ENCODE assay signal across 9 cellular contexts in genomic region chr16:38941-39892, GRCh38. TPM values are rescaled to one million over a fixed set of nuclear protein-coding genes. Genes with fewer than 3 reads are reported as not detected.
A peak's percentile ranks its signal among the peaks of the same experiment; 100 is the strongest.
DNase-seq lines count a peak whose midpoint lies in the region; ATAC-seq and TF ChIP-seq lines count a peak whose summit lies in the region.
"Had no signal": no experiment of that assay in that cellular context is flagged by ENCODE, and none has a peak within 500 bp of the region (broad histone marks: within the 10 kb centered on the region; RNA-seq: fewer than 3 reads in every experiment).

No MANE protein-coding gene starts in this region.

- CTCF ChIA-PET in PC-3 (lab: Charles Lee) = no interaction called here

- H3K27me3 ChIP-seq in PC-3 (ENCODE audit: low read length) = no peaks in the 10 kb centered on the region
- H3K27me3 ChIP-seq: foreskin keratinocyte had no signal

- intact Hi-C loops in PC-3 (cut with micrococcal nuclease) = no loop called here

- H3K27ac ChIP-seq in PC-3 (ENCODE audit: low read length) = 0 out of 2 replicates have a peak overlapping the region, but pooled peaks have one; percentile 30
- H3K27ac ChIP-seq: foreskin keratinocyte had no signal

- H3K4me1 Mint-ChIP-seq in activated naive CD8-positive, alpha-beta T cell treated with anti-CD3 and anti-CD28 coated beads, Interleukin-2, amount 10 ng/mL, durations not matched to agents 7 days and 5 days = peaks cover 43% of the 10 kb centered on the region

- H3K36me3 Mint-ChIP-seq in activated naive CD8-positive, alpha-beta T cell treated with anti-CD3 and anti-CD28 coated beads, Interleukin-2, amount 10 ng/mL, durations not matched to agents 7 days and 5 days = peaks cover 26% of the 10 kb centered on the region

- BruUV-seq in PC-3 (replicated peaks; lab: Mats Ljungman, UMichigan) = no TSS peak

- peaks cover 5% of the 10 kb centered on the region; the same call in 1 of the 2 replicates for H3K4me1 ChIP-seq in PC-3 (ENCODE audit: insufficient read depth, low read length)
- H3K4me1 ChIP-seq: foreskin keratinocyte had no signal

- H3K4me3 Mint-ChIP-seq in activated naive CD8-positive, alpha-beta T cell treated with anti-CD3 and anti-CD28 coated beads, Interleukin-2, amount 10 ng/mL, durations not matched to agents 7 days and 5 days = peak overlapping the region; percentile 42

- H3K9me3 ChIP-seq in PC-3 (ENCODE audit: low read length) = no peaks in the 10 kb centered on the region

- no peaks in the 10 kb centered on the region for H4K20me1 ChIP-seq in PC-3 (ENCODE audit: low read length)

- no peak overlapping the region for H2AFZ ChIP-seq in PC-3 (ENCODE audit: low read length)

- H3K9ac ChIP-seq in PC-3 (ENCODE audit: low read length) = no peak overlapping the region

- H3F3A ChIP-seq in PC-3 (ENCODE audit: low read length, unreplicated experiment) = no peaks in the 10 kb centered on the region

- no peak for TF ChIP-seq CTCF in PC-3 (conservative IDR thresholded peaks at IDR 0.05; ENCODE audit: low read depth, low read length)

- POLR2A ChIA-PET in PC-3 (lab: Charles Lee; ENCODE audit: unreplicated experiment) = no interaction called here
- POLR2A ChIA-PET in activated naive CD8-positive, alpha-beta T cell treated with anti-CD3 and anti-CD28 coated beads, Interleukin-2, amount 10 ng/mL, durations not matched to agents 7 days and 5 days (lab: Charles Lee) = interaction anchor here (1.0 to 2.4 kb wide), 2 partner anchors 14 to 38 kb away, joined by 3 to 27 read pairs; partner anchors contain the start of genes POLR3K and SNRNP25

- H3K9me2 ChIP-seq in PC-3 (replicated peaks; ENCODE audit: low read length) = no peaks in the 10 kb centered on the region

- no peaks in the 10 kb centered on the region for H3K79me2 ChIP-seq in PC-3 (ENCODE audit: low read length)

- H3K4me2 ChIP-seq in PC-3 (ENCODE audit: low read length) = no peak overlapping the region

- peak; percentile 34 for DNase-seq in PC-3
- peak; percentile 63 for DNase-seq in activated naive CD8-positive, alpha-beta T cell treated with anti-CD3 and anti-CD28 coated beads, Interleukin-2, amount 10 ng/mL, durations not matched to agents 7 days and 5 days
- peak; percentile 29 for DNase-seq in stimulated activated CD8-positive, alpha-beta memory T cell treated with anti-CD3 and anti-CD28 coated beads, Interleukin-12 subunit alpha, Interleukin-12 subunit beta, amount 100 ng/mL, for 1 hour (ENCODE audit: low read depth)
- no peak for DNase-seq in iPS-NIHi7 (ENCODE audit: extremely low spot score)
- no peak for DNase-seq in NCI-H748 treated with DMSO at 0.1 percent for 48 hours (lab: John Stamatoyannopoulos, UW)

- ATAC-seq in GM18907 (IDR thresholded peaks at IDR 0.05; ENCODE audit: unreplicated experiment) (peak; percentile 66), HG02973 (IDR thresholded peaks at IDR 0.05; ENCODE audit: unreplicated experiment) (peak; percentile 58), PC-3 (peak; percentile 33), GM21528 (IDR thresholded peaks at IDR 0.05; ENCODE audit: low FRiP score, unreplicated experiment) (no peak)
- peak; percentile 97 for ATAC-seq in activated naive CD8-positive, alpha-beta T cell treated with anti-CD3 and anti-CD28 coated beads, Interleukin-2, amount 10 ng/mL, durations not matched to agents 7 days and 5 days (ENCODE audit: low read depth)
- ATAC-seq: foreskin keratinocyte had no signal

- H3K27me3 Mint-ChIP-seq in activated naive CD8-positive, alpha-beta T cell treated with anti-CD3 and anti-CD28 coated beads, Interleukin-2, amount 10 ng/mL, durations not matched to agents 7 days and 5 days = no peaks in the 10 kb centered on the region

- no peak overlapping the region for H3K4me3 ChIP-seq in PC-3 (ENCODE audit: low read length)

- peak overlapping the region; percentile 77 for H3K27ac Mint-ChIP-seq in activated naive CD8-positive, alpha-beta T cell treated with anti-CD3 and anti-CD28 coated beads, Interleukin-2, amount 10 ng/mL, durations not matched to agents 7 days and 5 days

- no peaks in the 10 kb centered on the region for H3K9me3 Mint-ChIP-seq in activated naive CD8-positive, alpha-beta T cell treated with anti-CD3 and anti-CD28 coated beads, Interleukin-2, amount 10 ng/mL, durations not matched to agents 7 days and 5 days

- peaks cover under 1% of the 10 kb centered on the region; the same call in 1 of the 2 replicates for H3K36me3 ChIP-seq in PC-3 (ENCODE audit: low read depth, low read length)

RNA-seq across cellular contexts. Expression of gene POLR3K, which starts 14.2 kb away (rescaled TPM):
- 20.3 and 30.2 TPM in 2 replicates for total RNA-seq in PC-3 (2014; rRNA removed)
- 10 to 100 TPM; 29.2 to 30.1 TPM for total RNA-seq in activated naive CD8-positive, alpha-beta T cell treated with anti-CD3 and anti-CD28 coated beads, Interleukin-2, amount 10 ng/mL, durations not matched to agents 7 days and 5 days

RNA-seq across cellular contexts. Expression of gene SNRNP25, which starts 14.4 kb away (rescaled TPM):
- 45.8 and 62.2 TPM in 2 replicates for total RNA-seq in PC-3 (2014; rRNA removed)
- 10 to 100 TPM; 52.8 to 59.1 TPM for total RNA-seq in activated naive CD8-positive, alpha-beta T cell treated with anti-CD3 and anti-CD28 coated beads, Interleukin-2, amount 10 ng/mL, durations not matched to agents 7 days and 5 days

RNA-seq across cellular contexts. Expression of gene RHBDF1, which starts 33.2 kb away (rescaled TPM):
- 23.3 and 26.3 TPM in 2 replicates for total RNA-seq in PC-3 (2014; rRNA removed)
- under 1 TPM in 1 of 2 experiments, not detected in 1; 0.33 TPM for total RNA-seq in activated naive CD8-positive, alpha-beta T cell treated with anti-CD3 and anti-CD28 coated beads, Interleukin-2, amount 10 ng/mL, durations not matched to agents 7 days and 5 days

RNA-seq across cellular contexts. Expression of gene MPG, which starts 38.8 kb away (rescaled TPM):
- total RNA-seq in PC-3 (2014; rRNA removed) = 147 and 175 TPM in 2 replicates
- 10 to 100 TPM; 45.8 to 48.1 TPM for total RNA-seq in activated naive CD8-positive, alpha-beta T cell treated with anti-CD3 and anti-CD28 coated beads, Interleukin-2, amount 10 ng/mL, durations not matched to agents 7 days and 5 days

Comparison
In these comparisons a context has a peak if more than half of its experiments do, and no peak if none do; other contexts are left out.
1. DNase-seq: peak in PC-3 (single experiment), activated naive CD8-positive, alpha-beta T cell treated with anti-CD3 and anti-CD28 coated beads, Interleukin-2, amount 10 ng/mL, durations not matched to agents 7 days and 5 days (single experiment) and stimulated activated CD8-positive, alpha-beta memory T cell treated with anti-CD3 and anti-CD28 coated beads, Interleukin-12 subunit alpha, Interleukin-12 subunit beta, amount 100 ng/mL, for 1 hour (single experiment); none in iPS-NIHi7 (single experiment) and NCI-H748 treated with DMSO at 0.1 percent for 48 hours (single experiment).
2. RNA of gene RHBDF1, which starts 33.2 kb away (total RNA-seq): 23.3 to 26.3 TPM in PC-3; 0.33 TPM in activated naive CD8-positive, alpha-beta T cell treated with anti-CD3 and anti-CD28 coated beads, Interleukin-2, amount 10 ng/mL, durations not matched to agents 7 days and 5 days; every median in the first group is over 10 times any median in the second.